ENCODE assay signal across 2 cellular contexts in the genomic region with DNA sequence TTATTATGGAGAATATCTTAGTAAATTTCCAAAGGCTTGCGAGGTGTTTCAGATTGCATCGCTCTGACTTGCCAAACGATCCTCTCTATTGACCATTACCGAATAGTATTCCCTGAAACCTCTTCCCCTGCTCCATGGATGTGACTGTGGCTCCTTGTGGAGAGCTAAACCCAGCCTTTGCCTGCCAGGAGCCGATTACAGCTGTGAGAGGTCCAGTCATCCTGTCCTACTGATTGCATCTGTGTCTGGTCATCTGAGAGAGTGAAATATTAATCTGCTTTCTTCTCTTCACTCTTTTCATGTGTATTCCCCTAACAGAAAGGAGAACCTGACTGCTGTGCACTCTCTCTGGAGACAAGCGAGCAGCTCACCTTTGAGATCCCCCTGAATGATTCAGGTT.
TF ChIP-seq lines count a peak whose summit lies in the region.

No MANE protein-coding gene starts in this region.

TF ChIP-seq in GM23338, 12 proteins besides CTCF, POLR2A, EP300 and RAD21 (continued from another document and continues in another):
- no peak for TF ChIP-seq CREB1 (CRISPR knock-in tag; IDR thresholded peaks at IDR 0.05; ENCODE audit: low read depth)
- TF ChIP-seq JUNB (IDR thresholded peaks at IDR 0.05; ENCODE audit: unreplicated experiment) = no peak
- TF ChIP-seq, protein P1, sequence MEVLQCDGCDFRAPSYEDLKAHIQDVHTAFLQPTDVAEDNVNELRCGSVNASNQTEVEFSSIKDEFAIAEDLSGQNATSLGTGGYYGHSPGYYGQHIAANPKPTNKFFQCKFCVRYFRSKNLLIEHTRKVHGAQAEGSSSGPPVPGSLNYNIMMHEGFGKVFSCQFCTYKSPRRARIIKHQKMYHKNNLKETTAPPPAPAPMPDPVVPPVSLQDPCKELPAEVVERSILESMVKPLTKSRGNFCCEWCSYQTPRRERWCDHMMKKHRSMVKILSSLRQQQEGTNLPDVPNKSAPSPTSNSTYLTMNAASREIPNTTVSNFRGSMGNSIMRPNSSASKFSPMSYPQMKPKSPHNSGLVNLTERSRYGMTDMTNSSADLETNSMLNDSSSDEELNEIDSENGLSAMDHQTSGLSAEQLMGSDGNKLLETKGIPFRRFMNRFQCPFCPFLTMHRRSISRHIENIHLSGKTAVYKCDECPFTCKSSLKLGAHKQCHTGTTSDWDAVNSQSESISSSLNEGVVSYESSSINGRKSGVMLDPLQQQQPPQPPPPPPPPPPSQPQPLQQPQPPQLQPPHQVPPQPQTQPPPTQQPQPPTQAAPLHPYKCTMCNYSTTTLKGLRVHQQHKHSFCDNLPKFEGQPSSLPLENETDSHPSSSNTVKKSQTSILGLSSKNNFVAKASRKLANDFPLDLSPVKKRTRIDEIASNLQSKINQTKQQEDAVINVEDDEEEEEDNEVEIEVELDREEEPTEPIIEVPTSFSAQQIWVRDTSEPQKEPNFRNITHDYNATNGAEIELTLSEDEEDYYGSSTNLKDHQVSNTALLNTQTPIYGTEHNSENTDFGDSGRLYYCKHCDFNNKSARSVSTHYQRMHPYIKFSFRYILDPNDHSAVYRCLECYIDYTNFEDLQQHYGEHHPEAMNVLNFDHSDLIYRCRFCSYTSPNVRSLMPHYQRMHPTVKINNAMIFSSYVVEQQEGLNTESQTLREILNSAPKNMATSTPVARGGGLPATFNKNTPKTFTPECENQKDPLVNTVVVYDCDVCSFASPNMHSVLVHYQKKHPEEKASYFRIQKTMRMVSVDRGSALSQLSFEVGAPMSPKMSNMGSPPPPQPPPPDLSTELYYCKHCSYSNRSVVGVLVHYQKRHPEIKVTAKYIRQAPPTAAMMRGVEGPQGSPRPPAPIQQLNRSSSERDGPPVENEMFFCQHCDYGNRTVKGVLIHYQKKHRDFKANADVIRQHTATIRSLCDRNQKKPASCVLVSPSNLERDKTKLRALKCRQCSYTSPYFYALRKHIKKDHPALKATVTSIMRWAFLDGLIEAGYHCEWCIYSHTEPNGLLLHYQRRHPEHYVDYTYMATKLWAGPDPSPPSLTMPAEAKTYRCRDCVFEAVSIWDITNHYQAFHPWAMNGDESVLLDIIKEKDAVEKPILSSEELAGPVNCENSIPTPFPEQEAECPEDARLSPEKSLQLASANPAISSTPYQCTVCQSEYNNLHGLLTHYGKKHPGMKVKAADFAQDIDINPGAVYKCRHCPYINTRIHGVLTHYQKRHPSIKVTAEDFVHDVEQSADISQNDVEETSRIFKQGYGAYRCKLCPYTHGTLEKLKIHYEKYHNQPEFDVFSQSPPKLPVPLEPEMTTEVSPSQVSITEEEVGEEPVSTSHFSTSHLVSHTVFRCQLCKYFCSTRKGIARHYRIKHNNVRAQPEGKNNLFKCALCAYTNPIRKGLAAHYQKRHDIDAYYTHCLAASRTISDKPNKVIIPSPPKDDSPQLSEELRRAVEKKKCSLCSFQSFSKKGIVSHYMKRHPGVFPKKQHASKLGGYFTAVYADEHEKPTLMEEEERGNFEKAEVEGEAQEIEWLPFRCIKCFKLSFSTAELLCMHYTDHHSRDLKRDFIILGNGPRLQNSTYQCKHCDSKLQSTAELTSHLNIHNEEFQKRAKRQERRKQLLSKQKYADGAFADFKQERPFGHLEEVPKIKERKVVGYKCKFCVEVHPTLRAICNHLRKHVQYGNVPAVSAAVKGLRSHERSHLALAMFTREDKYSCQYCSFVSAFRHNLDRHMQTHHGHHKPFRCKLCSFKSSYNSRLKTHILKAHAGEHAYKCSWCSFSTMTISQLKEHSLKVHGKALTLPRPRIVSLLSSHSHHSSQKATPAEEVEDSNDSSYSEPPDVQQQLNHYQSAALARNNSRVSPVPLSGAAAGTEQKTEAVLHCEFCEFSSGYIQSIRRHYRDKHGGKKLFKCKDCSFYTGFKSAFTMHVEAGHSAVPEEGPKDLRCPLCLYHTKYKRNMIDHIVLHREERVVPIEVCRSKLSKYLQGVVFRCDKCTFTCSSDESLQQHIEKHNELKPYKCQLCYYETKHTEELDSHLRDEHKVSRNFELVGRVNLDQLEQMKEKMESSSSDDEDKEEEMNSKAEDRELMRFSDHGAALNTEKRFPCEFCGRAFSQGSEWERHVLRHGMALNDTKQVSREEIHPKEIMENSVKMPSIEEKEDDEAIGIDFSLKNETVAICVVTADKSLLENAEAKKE (CRISPR knock-in tag; IDR thresholded peaks at IDR 0.05) = no peak
- TF ChIP-seq, protein P2, sequence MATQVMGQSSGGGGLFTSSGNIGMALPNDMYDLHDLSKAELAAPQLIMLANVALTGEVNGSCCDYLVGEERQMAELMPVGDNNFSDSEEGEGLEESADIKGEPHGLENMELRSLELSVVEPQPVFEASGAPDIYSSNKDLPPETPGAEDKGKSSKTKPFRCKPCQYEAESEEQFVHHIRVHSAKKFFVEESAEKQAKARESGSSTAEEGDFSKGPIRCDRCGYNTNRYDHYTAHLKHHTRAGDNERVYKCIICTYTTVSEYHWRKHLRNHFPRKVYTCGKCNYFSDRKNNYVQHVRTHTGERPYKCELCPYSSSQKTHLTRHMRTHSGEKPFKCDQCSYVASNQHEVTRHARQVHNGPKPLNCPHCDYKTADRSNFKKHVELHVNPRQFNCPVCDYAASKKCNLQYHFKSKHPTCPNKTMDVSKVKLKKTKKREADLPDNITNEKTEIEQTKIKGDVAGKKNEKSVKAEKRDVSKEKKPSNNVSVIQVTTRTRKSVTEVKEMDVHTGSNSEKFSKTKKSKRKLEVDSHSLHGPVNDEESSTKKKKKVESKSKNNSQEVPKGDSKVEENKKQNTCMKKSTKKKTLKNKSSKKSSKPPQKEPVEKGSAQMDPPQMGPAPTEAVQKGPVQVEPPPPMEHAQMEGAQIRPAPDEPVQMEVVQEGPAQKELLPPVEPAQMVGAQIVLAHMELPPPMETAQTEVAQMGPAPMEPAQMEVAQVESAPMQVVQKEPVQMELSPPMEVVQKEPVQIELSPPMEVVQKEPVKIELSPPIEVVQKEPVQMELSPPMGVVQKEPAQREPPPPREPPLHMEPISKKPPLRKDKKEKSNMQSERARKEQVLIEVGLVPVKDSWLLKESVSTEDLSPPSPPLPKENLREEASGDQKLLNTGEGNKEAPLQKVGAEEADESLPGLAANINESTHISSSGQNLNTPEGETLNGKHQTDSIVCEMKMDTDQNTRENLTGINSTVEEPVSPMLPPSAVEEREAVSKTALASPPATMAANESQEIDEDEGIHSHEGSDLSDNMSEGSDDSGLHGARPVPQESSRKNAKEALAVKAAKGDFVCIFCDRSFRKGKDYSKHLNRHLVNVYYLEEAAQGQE (IDR thresholded peaks at IDR 0.05; ENCODE audit: unreplicated experiment) = no peak
- TF ChIP-seq POLR2AphosphoS5 (IDR thresholded peaks at IDR 0.05; ENCODE audit: low read depth) = no peak
- TF ChIP-seq STAT1 (IDR thresholded peaks at IDR 0.05; ENCODE audit: unreplicated experiment) = no peak
- no peak for TF ChIP-seq ZNF114 (CRISPR knock-in tag; IDR thresholded peaks at IDR 0.05)
- TF ChIP-seq EZH2 (IDR thresholded peaks at IDR 0.05; ENCODE audit: low read depth, unreplicated experiment) = no peak
- no peak for TF ChIP-seq NANOG (IDR thresholded peaks at IDR 0.05; ENCODE audit: borderline replicate concordance)
- TF ChIP-seq EZH2phosphoT487 (IDR thresholded peaks at IDR 0.05; ENCODE audit: unreplicated experiment) = no peak

TF ChIP-seq in IMR-90, 13 proteins besides CTCF, POLR2A, EP300 and RAD21 (continued from another document):
- TF ChIP-seq RFX5 (IDR thresholded peaks at IDR 0.05; ENCODE audit: low read depth, low read length) = no peak
- no peak for TF ChIP-seq FOS (IDR thresholded peaks at IDR 0.05; ENCODE audit: low read depth, low read length)
- TF ChIP-seq BHLHE40 (IDR thresholded peaks at IDR 0.05; ENCODE audit: low read depth, low read length) = no peak
- TF ChIP-seq RCOR1 (IDR thresholded peaks at IDR 0.05; ENCODE audit: insufficient replicate concordance, low read length) = no peak
- TF ChIP-seq, protein P3, sequence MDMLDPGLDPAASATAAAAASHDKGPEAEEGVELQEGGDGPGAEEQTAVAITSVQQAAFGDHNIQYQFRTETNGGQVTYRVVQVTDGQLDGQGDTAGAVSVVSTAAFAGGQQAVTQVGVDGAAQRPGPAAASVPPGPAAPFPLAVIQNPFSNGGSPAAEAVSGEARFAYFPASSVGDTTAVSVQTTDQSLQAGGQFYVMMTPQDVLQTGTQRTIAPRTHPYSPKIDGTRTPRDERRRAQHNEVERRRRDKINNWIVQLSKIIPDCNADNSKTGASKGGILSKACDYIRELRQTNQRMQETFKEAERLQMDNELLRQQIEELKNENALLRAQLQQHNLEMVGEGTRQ (IDR thresholded peaks at IDR 0.05; ENCODE audit: low read depth, low read length) = no peak
- TF ChIP-seq CHD1 (IDR thresholded peaks at IDR 0.05; ENCODE audit: low read depth, low read length) = no peak
- no peak for TF ChIP-seq CEBPB (IDR thresholded peaks at IDR 0.05; ENCODE audit: low read depth, low read length)
- no peak for TF ChIP-seq SMC3 (IDR thresholded peaks at IDR 0.05; ENCODE audit: low read depth, low read length)
- TF ChIP-seq MAZ (IDR thresholded peaks at IDR 0.05; ENCODE audit: borderline replicate concordance, low read depth, low read length) = no peak
- TF ChIP-seq MXI1 (IDR thresholded peaks at IDR 0.05; ENCODE audit: borderline replicate concordance, low read depth, low read length) = no peak
- TF ChIP-seq, protein P4, sequence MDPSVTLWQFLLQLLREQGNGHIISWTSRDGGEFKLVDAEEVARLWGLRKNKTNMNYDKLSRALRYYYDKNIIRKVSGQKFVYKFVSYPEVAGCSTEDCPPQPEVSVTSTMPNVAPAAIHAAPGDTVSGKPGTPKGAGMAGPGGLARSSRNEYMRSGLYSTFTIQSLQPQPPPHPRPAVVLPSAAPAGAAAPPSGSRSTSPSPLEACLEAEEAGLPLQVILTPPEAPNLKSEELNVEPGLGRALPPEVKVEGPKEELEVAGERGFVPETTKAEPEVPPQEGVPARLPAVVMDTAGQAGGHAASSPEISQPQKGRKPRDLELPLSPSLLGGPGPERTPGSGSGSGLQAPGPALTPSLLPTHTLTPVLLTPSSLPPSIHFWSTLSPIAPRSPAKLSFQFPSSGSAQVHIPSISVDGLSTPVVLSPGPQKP (IDR thresholded peaks at IDR 0.05; ENCODE audit: borderline replicate concordance, low read depth, low read length) = no peak
